Comparison of ENCODE assay signal across 14 cellular contexts in genomic region chr7:12607134-12607533, GRCh38. TPM values are rescaled to one million over a fixed set of nuclear protein-coding genes. Genes with fewer than 3 reads are reported as not detected.
A peak's percentile ranks its signal among the peaks of the same experiment; 100 is the strongest.
DNase-seq lines count a peak whose midpoint lies in the region; ATAC-seq, FAIRE-seq and TF ChIP-seq lines count a peak whose summit lies in the region.
"Had no signal": no experiment of that assay in that cellular context is flagged by ENCODE, and none has a peak within 500 bp of the region (broad histone marks: within the 10 kb centered on the region; RNA-seq: fewer than 3 reads in every experiment).

No MANE protein-coding gene starts in this region.

- H3K14ac ChIP-seq in H1 (ENCODE audit: insufficient read length): no peak overlapping the region

- no peak overlapping the region for H4K5ac ChIP-seq in H1 (ENCODE audit: insufficient read length, low read depth, low read length)

- peak; percentile 34 for DNase-seq in GM12865 (ENCODE audit: low read depth)
- peak; percentile 7 for DNase-seq in KBM-7
- peak; percentile 95 for DNase-seq in NCI-H345 (lab: John Stamatoyannopoulos, UW)
- no peak for DNase-seq in H1 (ENCODE audit: low read depth in 1 of 2, low spot score in 2 of 2)
- no peak for DNase-seq in upper lobe of left lung
- DNase-seq in psoas muscle: no peak
- DNase-seq: activated CD8-positive, alpha-beta T cell treated with anti-CD3 and anti-CD28 coated beads, Interleukin-2, amount 10 ng/mL, durations not matched to agents 7 days and 5 days; activated naive CD8-positive, alpha-beta T cell treated with anti-CD3 and anti-CD28 coated beads for 36 hours; Caco-2; colonic mucosa; stimulated activated CD4-positive, alpha-beta T cell treated with anti-CD3 and anti-CD28 coated beads, Interleukin-4, amount 100 ng/mL, for 4 hours; T-cell had no signal

- no peaks in the 10 kb centered on the region for H3K27me3 ChIP-seq in H1 (replicated peaks in 1 of 4; ENCODE audit: control insufficient read depth in 3 of 4, extremely low read depth in 1 of 4, insufficient read depth in 3 of 4, low read length in 3 of 4)
- H3K27me3 ChIP-seq in upper lobe of left lung: no peaks in the 10 kb centered on the region
- H3K27me3 ChIP-seq in psoas muscle (ENCODE audit: insufficient read depth in 3 of 3, low read length in 2 of 3): no peaks in the 10 kb centered on the region
- H3K27me3 ChIP-seq: colonic mucosa had no signal

- H3K27ac ChIP-seq in H1 (ENCODE audit: low read depth, low read length) (no peak overlapping the region), upper lobe of left lung (no peak overlapping the region), psoas muscle (no peak overlapping the region)
- H3K27ac ChIP-seq: colonic mucosa had no signal

- no peak overlapping the region for H2BK5ac ChIP-seq in H1 (ENCODE audit: low read depth, low read length)

- H3K36me3 ChIP-seq in H1 (ENCODE audit: control insufficient read depth in 2 of 4, insufficient read depth in 4 of 4, low read length in 3 of 4) (no peaks in the 10 kb centered on the region), upper lobe of left lung (no peaks in the 10 kb centered on the region), psoas muscle (ENCODE audit: insufficient read depth in 1 of 2, low read depth in 1 of 2) (no peaks in the 10 kb centered on the region)
- H3K36me3 ChIP-seq: colonic mucosa had no signal

- no peak overlapping the region for H3K18ac ChIP-seq in H1 (ENCODE audit: extremely low read depth, low read length)

- H3K4me2 ChIP-seq in H1 (ENCODE audit: insufficient read depth in 1 of 2, low read depth in 2 of 2, low read length in 2 of 2): no peak overlapping the region

- no peak overlapping the region for H2AK5ac ChIP-seq in H1 (ENCODE audit: low read depth, low read length)

- TF ChIP-seq CTCF in GM12865 (IDR thresholded peaks at IDR 0.05; ENCODE audit: insufficient read depth, low read depth, low read length, missing control alignments) (no peak), H1 (IDR thresholded peaks at IDR 0.05; ENCODE audit: control extremely low read depth in 1 of 3, insufficient read depth in 1 of 3, low read depth in 1 of 3, low read length in 3 of 3) (no peak), upper lobe of left lung (IDR thresholded peaks at IDR 0.05) (no peak), psoas muscle (IDR thresholded peaks at IDR 0.05) (no peak)

- H3K4me1 ChIP-seq in H1 (replicated peaks in 1 of 4; ENCODE audit: control insufficient read depth in 3 of 4, insufficient read depth in 4 of 4, low read length in 3 of 4): no peaks in the 10 kb centered on the region
- H3K4me1 ChIP-seq in upper lobe of left lung: no peaks in the 10 kb centered on the region
- no peaks in the 10 kb centered on the region for H3K4me1 ChIP-seq in psoas muscle
- H3K4me1 ChIP-seq: Caco-2, colonic mucosa had no signal

- no peak overlapping the region for H2BK20ac ChIP-seq in H1 (ENCODE audit: low read length)

- no peak overlapping the region for H3K56ac ChIP-seq in H1 (replicated peaks; ENCODE audit: insufficient read length, low read depth, low read length)

- no peak overlapping the region for H4K91ac ChIP-seq in H1 (replicated peaks; ENCODE audit: insufficient read length, low read length)

- 80% methylated on average over 1 of the region's 1 CpG; no CpG with 5 or more reads in 1 of the 2 experiments for WGBS in H1 (ENCODE audit: extremely low coverage in 1 of 2, insufficient coverage in 1 of 2, insufficient read length in 1 of 2, insufficient replicate concordance in 2 of 2, low coverage in 1 of 2, low lambda C conversion rate in 2 of 2, missing lambda C conversion rate in 1 of 2), 2 experiments
- 76 to 79% methylated on average over 1 of the region's 1 CpG for WGBS in upper lobe of left lung, 2 donors
- WGBS in psoas muscle, 3 donors: 91 to 94% (median 93%) methylated on average over 1 of the region's 1 CpG

- intact Hi-C loops in psoas muscle (cut with DNase I): no loop called here

- in situ Hi-C loops in KBM-7 (cut with MboI; ENCODE audit: low pct_unique_long_range_greater_than_20kb, low sequenced_read_pairs): no loop called here

- CTCF ChIA-PET in H1 (lab: Charles Lee; ENCODE audit: partially characterized antibody): interaction anchor here (0.6 to 1.7 kb wide), 3 partner anchors 17 to 87 kb away, joined by 3 to 4 read pairs (median 3); no protein-coding TSS in a partner anchor

- H3K9ac ChIP-seq in H1 (replicated peaks in 1 of 4; ENCODE audit: extremely low read depth in 1 of 4, low read depth in 3 of 4, low read length in 3 of 4): no peak overlapping the region

- no peak overlapping the region for H3K4me3 ChIP-seq in GM12865 (ENCODE audit: low read depth, low read length)
- no peak overlapping the region for H3K4me3 ChIP-seq in H1 (ENCODE audit: extremely low read depth in 1 of 4, insufficient read depth in 2 of 4, low read depth in 3 of 4, low read length in 4 of 4)
- H3K4me3 ChIP-seq in upper lobe of left lung: no peak overlapping the region
- H3K4me3 ChIP-seq in psoas muscle: no peak overlapping the region
- H3K4me3 ChIP-seq: colonic mucosa had no signal

- no peaks in the 10 kb centered on the region for H3K79me2 ChIP-seq in H1 (ENCODE audit: control insufficient read depth in 1 of 2, insufficient read depth in 2 of 2, low read length in 2 of 2)

- H4K8ac ChIP-seq in H1 (ENCODE audit: extremely low read depth, insufficient read depth, low read length): no peak overlapping the region

- H4K20me1 ChIP-seq in H1 (replicated peaks in 1 of 2; ENCODE audit: control insufficient read depth in 1 of 2, insufficient read depth in 2 of 2, low read length in 2 of 2): no peaks in the 10 kb centered on the region

- no peak overlapping the region for H2BK15ac ChIP-seq in H1 (ENCODE audit: low read length)

- no peak overlapping the region for H3K4ac ChIP-seq in H1 (replicated peaks; ENCODE audit: insufficient read length, low read depth, low read length)

- H3K23me2 ChIP-seq in H1 (ENCODE audit: low read depth, low read length): no peaks in the 10 kb centered on the region

- TF ChIP-seq RAD21 in H1 (IDR thresholded peaks at IDR 0.05 in 1 of 2, conservative IDR thresholded peaks at IDR 0.05 in 1 of 2; ENCODE audit: low read depth in 2 of 2, low read length in 2 of 2): no peak

- ATAC-seq in HG03460 (IDR thresholded peaks at IDR 0.05; ENCODE audit: unreplicated experiment): no peak
- ATAC-seq in upper lobe of left lung (ENCODE audit: low FRiP score in 2 of 2): no peak
- ATAC-seq in psoas muscle: no peak
- no peak for ATAC-seq in GM21526 (IDR thresholded peaks at IDR 0.05; ENCODE audit: low FRiP score, unreplicated experiment)
- ATAC-seq: activated CD8-positive, alpha-beta T cell treated with anti-CD3 and anti-CD28 coated beads, Interleukin-2, amount 10 ng/mL, durations not matched to agents 7 days and 5 days; T-cell had no signal

- FAIRE-seq in H1 (lab: Jason Lieb, UNC): peak; percentile 24

- no peaks in the 10 kb centered on the region for H3K9me3 ChIP-seq in H1 (ENCODE audit: insufficient read depth in 2 of 2, low read depth in 1 of 2, low read length in 1 of 2)
- H3K9me3 ChIP-seq in upper lobe of left lung: peaks cover 0 to 8% (median 3%) of the 10 kb centered on the region in 4 donors
- H3K9me3 ChIP-seq in psoas muscle: peaks cover 6% of the 10 kb centered on the region
- H3K9me3 ChIP-seq: Caco-2, colonic mucosa had no signal

- no peaks in the 10 kb centered on the region for H3K79me1 ChIP-seq in H1 (ENCODE audit: low read depth, low read length)

- H2BK120ac ChIP-seq in H1 (replicated peaks; ENCODE audit: low read depth, low read length): no peak overlapping the region

- POLR2A ChIA-PET in H1 (lab: Charles Lee; ENCODE audit: partially characterized antibody): no interaction called here

- TF ChIP-seq POLR2A in H1 (IDR thresholded peaks at IDR 0.05; ENCODE audit: control extremely low read depth in 1 of 2, low read depth in 2 of 2, low read length in 2 of 2): no peak
- no peak for TF ChIP-seq POLR2A in upper lobe of left lung (IDR thresholded peaks at IDR 0.05)

- H2AFZ ChIP-seq in H1 (ENCODE audit: low read length): peak overlapping the region; percentile 74; the same call in 1 of the 2 replicates

- no peak for TF ChIP-seq EP300 in H1 (IDR thresholded peaks at IDR 0.05; ENCODE audit: borderline replicate concordance in 1 of 2, low read depth in 2 of 2, low read length in 2 of 2)
- TF ChIP-seq EP300 in upper lobe of left lung (IDR thresholded peaks at IDR 0.05): no peak

- no peak overlapping the region for H3K23ac ChIP-seq in H1 (ENCODE audit: insufficient read length)

- no peak overlapping the region for H2BK12ac ChIP-seq in H1 (ENCODE audit: low read depth, low read length)

TF ChIP-seq in H1, 55 proteins besides CTCF, POLR2A, EP300 and RAD21:
- TF ChIP-seq BACH1 (IDR thresholded peaks at IDR 0.05; ENCODE audit: low read length) (no peak), YY1 (IDR thresholded peaks at IDR 0.05; ENCODE audit: low read depth, low read length) (0 out of 2 replicates have a peak, but pooled peaks have one; percentile 16)

RNA-seq across cellular contexts. Expression of gene SCIN, which starts 36.6 kb away (rescaled TPM):
- 1.9 and 2.3 TPM in 2 replicates for total RNA-seq in H1 (2021; fragmentation: NEBNext Ultra II Directional; extraction: Animal tissue kit (Norgen Biotek cat#: 25700))
- polyA plus RNA-seq in H1 (2011; rRNA removed) (0.47 and 0.49 TPM in 2 replicates), psoas muscle (under 1 TPM in 1 of 3 donors, not detected in 2; 0.08 TPM)
- polyA plus RNA-seq in H1 (2011; cell fraction: cytosol; rRNA removed): 1.1 TPM
- polyA plus RNA-seq in H1 (2011; cell fraction: nucleus; rRNA removed): 0.87 TPM
- polyA plus RNA-seq in H1 (2012, experiment 1 of 2): 0.91 to 1.5 TPM (median 1.3 TPM) in 4 replicates
- polyA plus RNA-seq in H1 (2012, experiment 2 of 2): 0.14 TPM
- polyA plus RNA-seq in H1 (2013, experiment 1 of 2): 0.97 TPM
- 0.68 TPM for polyA plus RNA-seq in H1 (2013, experiment 2 of 2)
- polyA minus RNA-seq in H1 (2011; rRNA and poly(A)+ RNA removed): 1.6 and 2.1 TPM in 2 replicates
- polyA minus RNA-seq in H1 (2011; cell fraction: cytosol; rRNA and poly(A)+ RNA removed): 1.8 TPM
- polyA minus RNA-seq in H1 (2011; cell fraction: nucleus; rRNA and poly(A)+ RNA removed): 2.1 TPM
- total RNA-seq in upper lobe of left lung (10 to 100 TPM in 5 of 6 donors, 1 to 10 TPM in 1; 9.3 to 19.6 (median 15.0) TPM), psoas muscle (under 1 TPM in 3 of 4 donors, not detected in 1; 0.11 to 0.17 (median 0.15) TPM)

Comparison
In these comparisons a context has a peak if more than half of its experiments do, and no peak if none do; other contexts are left out.
1. DNase-seq: peak in GM12865 (single experiment), KBM-7 (single experiment) and NCI-H345 (single experiment); none in H1 (0 of 2), upper lobe of left lung (0 of 2) and psoas muscle (0 of 2).